ENCODE assay signal across 1 cellular context in the genomic region with DNA sequence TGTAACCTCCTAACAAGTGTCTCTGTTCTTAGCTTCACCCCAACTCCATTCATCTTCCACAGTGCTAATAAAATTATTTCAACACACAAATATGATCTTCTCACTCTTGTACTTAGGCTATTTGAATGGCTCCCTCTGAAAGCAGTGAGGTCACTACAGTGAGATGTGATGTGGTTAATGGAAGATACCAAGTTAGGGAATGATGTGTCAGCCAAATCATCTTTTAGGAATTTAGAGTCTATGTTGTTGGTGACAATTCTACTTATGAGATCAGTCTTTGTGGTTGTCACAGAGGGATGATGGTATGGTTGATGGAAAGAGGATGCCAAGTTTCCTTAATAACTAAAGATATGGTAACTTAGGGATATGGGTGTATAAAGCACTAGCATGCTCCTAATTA.
TF ChIP-seq lines count a peak whose summit lies in the region.

No MANE protein-coding gene starts in this region.

TF ChIP-seq in HCT116, 20 proteins besides CTCF, POLR2A, EP300 and RAD21 (continued from another document):
- no peak for TF ChIP-seq ZBTB33 (IDR thresholded peaks at IDR 0.05; ENCODE audit: extremely low read depth, insufficient replicate concordance, low read length)
- no peak for TF ChIP-seq SIN3A (IDR thresholded peaks at IDR 0.05; ENCODE audit: low read depth)
- TF ChIP-seq EZH2 (IDR thresholded peaks at IDR 0.05): no peak
- TF ChIP-seq SP1 (IDR thresholded peaks at IDR 0.05; ENCODE audit: low read depth): 0 out of 2 replicates have a peak, but pooled peaks have one; percentile 12
- TF ChIP-seq REST (IDR thresholded peaks at IDR 0.05; ENCODE audit: low read depth): no peak
